In the genomic region with DNA sequence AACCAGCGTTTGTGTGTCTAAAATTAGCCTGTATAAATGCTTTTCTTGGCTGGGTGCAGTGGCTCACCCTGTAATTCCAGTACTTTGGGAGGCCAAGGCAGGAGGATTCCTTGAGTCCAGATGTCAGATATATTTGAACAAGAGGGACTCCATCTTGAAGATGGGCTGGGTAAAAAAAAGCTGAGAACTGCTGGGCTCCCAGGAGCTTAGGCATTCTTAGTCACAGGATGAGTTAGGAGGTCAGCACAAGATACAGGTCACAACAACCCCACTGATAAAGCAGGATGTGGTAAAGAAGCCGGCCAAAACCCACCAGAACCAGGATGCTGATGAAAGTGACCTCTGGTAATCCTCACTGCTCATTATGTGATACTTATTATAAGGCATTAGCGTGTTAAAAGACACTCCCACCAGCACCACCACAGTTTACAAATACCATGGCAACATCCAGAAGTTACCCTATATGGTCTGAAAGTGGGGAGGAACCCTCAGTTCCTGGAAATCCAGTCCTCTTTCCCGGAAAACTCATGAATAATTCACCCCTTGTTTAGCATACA, we compare ENCODE assay signal across 1 cellular context.
TF ChIP-seq lines count a peak whose summit lies in the region.

No MANE protein-coding gene starts in this region.

TF ChIP-seq in GM12878, 131 proteins besides CTCF, POLR2A, EP300 and RAD21 (continued from another document and continues in another):
- TF ChIP-seq HCFC1 (IDR thresholded peaks at IDR 0.05; ENCODE audit: low read length) = no peak
- no peak for TF ChIP-seq ATF7 (IDR thresholded peaks at IDR 0.05; ENCODE audit: low read depth)
- TF ChIP-seq, protein P1, sequence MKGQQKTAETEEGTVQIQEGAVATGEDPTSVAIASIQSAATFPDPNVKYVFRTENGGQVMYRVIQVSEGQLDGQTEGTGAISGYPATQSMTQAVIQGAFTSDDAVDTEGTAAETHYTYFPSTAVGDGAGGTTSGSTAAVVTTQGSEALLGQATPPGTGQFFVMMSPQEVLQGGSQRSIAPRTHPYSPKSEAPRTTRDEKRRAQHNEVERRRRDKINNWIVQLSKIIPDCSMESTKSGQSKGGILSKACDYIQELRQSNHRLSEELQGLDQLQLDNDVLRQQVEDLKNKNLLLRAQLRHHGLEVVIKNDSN (IDR thresholded peaks at IDR 0.05; ENCODE audit: borderline replicate concordance, extremely low read length, insufficient read depth, low read depth, low read length) = no peak
- TF ChIP-seq ZSCAN29 (IDR thresholded peaks at IDR 0.05) = peak; percentile 94
- no peak for TF ChIP-seq TARDBP (IDR thresholded peaks at IDR 0.05; ENCODE audit: borderline replicate concordance)
- no peak for TF ChIP-seq ZNF384 (IDR thresholded peaks at IDR 0.05; ENCODE audit: borderline replicate concordance, low read depth, low read length)
- TF ChIP-seq YY1 (IDR thresholded peaks at IDR 0.05; ENCODE audit: low read depth, low read length) = no peak
- peak; percentile 78 for TF ChIP-seq NR2F1 (conservative IDR thresholded peaks at IDR 0.05)
- TF ChIP-seq, protein P2, sequence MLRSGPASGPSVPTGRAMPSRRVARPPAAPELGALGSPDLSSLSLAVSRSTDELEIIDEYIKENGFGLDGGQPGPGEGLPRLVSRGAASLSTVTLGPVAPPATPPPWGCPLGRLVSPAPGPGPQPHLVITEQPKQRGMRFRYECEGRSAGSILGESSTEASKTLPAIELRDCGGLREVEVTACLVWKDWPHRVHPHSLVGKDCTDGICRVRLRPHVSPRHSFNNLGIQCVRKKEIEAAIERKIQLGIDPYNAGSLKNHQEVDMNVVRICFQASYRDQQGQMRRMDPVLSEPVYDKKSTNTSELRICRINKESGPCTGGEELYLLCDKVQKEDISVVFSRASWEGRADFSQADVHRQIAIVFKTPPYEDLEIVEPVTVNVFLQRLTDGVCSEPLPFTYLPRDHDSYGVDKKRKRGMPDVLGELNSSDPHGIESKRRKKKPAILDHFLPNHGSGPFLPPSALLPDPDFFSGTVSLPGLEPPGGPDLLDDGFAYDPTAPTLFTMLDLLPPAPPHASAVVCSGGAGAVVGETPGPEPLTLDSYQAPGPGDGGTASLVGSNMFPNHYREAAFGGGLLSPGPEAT (IDR thresholded peaks at IDR 0.05; ENCODE audit: low read depth) = no peak
- 0 out of 2 replicates have a peak, but pooled peaks have one; percentile 5 for TF ChIP-seq MEF2A (IDR thresholded peaks at IDR 0.05; ENCODE audit: insufficient read depth, low read depth, low read length)
- TF ChIP-seq, protein P3, sequence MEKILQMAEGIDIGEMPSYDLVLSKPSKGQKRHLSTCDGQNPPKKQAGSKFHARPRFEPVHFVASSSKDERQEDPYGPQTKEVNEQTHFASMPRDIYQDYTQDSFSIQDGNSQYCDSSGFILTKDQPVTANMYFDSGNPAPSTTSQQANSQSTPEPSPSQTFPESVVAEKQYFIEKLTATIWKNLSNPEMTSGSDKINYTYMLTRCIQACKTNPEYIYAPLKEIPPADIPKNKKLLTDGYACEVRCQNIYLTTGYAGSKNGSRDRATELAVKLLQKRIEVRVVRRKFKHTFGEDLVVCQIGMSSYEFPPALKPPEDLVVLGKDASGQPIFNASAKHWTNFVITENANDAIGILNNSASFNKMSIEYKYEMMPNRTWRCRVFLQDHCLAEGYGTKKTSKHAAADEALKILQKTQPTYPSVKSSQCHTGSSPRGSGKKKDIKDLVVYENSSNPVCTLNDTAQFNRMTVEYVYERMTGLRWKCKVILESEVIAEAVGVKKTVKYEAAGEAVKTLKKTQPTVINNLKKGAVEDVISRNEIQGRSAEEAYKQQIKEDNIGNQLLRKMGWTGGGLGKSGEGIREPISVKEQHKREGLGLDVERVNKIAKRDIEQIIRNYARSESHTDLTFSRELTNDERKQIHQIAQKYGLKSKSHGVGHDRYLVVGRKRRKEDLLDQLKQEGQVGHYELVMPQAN (conservative IDR thresholded peaks at IDR 0.05) = no peak
- TF ChIP-seq, protein P4, sequence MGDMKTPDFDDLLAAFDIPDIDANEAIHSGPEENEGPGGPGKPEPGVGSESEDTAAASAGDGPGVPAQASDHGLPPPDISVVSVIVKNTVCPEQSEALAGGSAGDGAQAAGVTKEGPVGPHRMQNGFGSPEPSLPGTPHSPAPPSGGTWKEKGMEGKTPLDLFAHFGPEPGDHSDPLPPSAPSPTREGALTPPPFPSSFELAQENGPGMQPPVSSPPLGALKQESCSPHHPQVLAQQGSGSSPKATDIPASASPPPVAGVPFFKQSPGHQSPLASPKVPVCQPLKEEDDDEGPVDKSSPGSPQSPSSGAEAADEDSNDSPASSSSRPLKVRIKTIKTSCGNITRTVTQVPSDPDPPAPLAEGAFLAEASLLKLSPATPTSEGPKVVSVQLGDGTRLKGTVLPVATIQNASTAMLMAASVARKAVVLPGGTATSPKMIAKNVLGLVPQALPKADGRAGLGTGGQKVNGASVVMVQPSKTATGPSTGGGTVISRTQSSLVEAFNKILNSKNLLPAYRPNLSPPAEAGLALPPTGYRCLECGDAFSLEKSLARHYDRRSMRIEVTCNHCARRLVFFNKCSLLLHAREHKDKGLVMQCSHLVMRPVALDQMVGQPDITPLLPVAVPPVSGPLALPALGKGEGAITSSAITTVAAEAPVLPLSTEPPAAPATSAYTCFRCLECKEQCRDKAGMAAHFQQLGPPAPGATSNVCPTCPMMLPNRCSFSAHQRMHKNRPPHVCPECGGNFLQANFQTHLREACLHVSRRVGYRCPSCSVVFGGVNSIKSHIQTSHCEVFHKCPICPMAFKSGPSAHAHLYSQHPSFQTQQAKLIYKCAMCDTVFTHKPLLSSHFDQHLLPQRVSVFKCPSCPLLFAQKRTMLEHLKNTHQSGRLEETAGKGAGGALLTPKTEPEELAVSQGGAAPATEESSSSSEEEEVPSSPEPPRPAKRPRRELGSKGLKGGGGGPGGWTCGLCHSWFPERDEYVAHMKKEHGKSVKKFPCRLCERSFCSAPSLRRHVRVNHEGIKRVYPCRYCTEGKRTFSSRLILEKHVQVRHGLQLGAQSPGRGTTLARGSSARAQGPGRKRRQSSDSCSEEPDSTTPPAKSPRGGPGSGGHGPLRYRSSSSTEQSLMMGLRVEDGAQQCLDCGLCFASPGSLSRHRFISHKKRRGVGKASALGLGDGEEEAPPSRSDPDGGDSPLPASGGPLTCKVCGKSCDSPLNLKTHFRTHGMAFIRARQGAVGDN (IDR thresholded peaks at IDR 0.05) = peak; percentile 100
- TF ChIP-seq, protein P5, sequence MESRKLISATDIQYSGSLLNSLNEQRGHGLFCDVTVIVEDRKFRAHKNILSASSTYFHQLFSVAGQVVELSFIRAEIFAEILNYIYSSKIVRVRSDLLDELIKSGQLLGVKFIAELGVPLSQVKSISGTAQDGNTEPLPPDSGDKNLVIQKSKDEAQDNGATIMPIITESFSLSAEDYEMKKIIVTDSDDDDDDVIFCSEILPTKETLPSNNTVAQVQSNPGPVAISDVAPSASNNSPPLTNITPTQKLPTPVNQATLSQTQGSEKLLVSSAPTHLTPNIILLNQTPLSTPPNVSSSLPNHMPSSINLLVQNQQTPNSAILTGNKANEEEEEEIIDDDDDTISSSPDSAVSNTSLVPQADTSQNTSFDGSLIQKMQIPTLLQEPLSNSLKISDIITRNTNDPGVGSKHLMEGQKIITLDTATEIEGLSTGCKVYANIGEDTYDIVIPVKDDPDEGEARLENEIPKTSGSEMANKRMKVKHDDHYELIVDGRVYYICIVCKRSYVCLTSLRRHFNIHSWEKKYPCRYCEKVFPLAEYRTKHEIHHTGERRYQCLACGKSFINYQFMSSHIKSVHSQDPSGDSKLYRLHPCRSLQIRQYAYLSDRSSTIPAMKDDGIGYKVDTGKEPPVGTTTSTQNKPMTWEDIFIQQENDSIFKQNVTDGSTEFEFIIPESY (IDR thresholded peaks at IDR 0.05) = no peak
- TF ChIP-seq, protein P6, sequence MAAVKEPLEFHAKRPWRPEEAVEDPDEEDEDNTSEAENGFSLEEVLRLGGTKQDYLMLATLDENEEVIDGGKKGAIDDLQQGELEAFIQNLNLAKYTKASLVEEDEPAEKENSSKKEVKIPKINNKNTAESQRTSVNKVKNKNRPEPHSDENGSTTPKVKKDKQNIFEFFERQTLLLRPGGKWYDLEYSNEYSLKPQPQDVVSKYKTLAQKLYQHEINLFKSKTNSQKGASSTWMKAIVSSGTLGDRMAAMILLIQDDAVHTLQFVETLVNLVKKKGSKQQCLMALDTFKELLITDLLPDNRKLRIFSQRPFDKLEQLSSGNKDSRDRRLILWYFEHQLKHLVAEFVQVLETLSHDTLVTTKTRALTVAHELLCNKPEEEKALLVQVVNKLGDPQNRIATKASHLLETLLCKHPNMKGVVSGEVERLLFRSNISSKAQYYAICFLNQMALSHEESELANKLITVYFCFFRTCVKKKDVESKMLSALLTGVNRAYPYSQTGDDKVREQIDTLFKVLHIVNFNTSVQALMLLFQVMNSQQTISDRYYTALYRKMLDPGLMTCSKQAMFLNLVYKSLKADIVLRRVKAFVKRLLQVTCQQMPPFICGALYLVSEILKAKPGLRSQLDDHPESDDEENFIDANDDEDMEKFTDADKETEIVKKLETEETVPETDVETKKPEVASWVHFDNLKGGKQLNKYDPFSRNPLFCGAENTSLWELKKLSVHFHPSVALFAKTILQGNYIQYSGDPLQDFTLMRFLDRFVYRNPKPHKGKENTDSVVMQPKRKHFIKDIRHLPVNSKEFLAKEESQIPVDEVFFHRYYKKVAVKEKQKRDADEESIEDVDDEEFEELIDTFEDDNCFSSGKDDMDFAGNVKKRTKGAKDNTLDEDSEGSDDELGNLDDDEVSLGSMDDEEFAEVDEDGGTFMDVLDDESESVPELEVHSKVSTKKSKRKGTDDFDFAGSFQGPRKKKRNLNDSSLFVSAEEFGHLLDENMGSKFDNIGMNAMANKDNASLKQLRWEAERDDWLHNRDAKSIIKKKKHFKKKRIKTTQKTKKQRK (IDR thresholded peaks at IDR 0.05; ENCODE audit: low read depth, low read length) = no peak
- TF ChIP-seq POLR2AphosphoS5 (IDR thresholded peaks at IDR 0.05; ENCODE audit: low read length) = no peak
- TF ChIP-seq SREBF1 (IDR thresholded peaks at IDR 0.05; ENCODE audit: low read length) = no peak
- no peak for TF ChIP-seq KDM1A (IDR thresholded peaks at IDR 0.05; ENCODE audit: borderline replicate concordance)
- TF ChIP-seq RB1 (IDR thresholded peaks at IDR 0.05; ENCODE audit: borderline replicate concordance) = no peak
- TF ChIP-seq POU2F2 (IDR thresholded peaks at IDR 0.05; ENCODE audit: borderline replicate concordance, low read depth, low read length) = no peak
- no peak for TF ChIP-seq KAT2A (conservative IDR thresholded peaks at IDR 0.05; ENCODE audit: control insufficient read depth, low read depth, low read length)
- TF ChIP-seq CREM (IDR thresholded peaks at IDR 0.05; ENCODE audit: low read depth) = no peak
- TF ChIP-seq BHLHE40 (IDR thresholded peaks at IDR 0.05; ENCODE audit: borderline replicate concordance in 1 of 2, low read depth in 2 of 2, low read length in 1 of 2) = peak in 1 of 2 experiments; percentile 35; a peak in 1 of 4 replicates
- TF ChIP-seq, protein P7, sequence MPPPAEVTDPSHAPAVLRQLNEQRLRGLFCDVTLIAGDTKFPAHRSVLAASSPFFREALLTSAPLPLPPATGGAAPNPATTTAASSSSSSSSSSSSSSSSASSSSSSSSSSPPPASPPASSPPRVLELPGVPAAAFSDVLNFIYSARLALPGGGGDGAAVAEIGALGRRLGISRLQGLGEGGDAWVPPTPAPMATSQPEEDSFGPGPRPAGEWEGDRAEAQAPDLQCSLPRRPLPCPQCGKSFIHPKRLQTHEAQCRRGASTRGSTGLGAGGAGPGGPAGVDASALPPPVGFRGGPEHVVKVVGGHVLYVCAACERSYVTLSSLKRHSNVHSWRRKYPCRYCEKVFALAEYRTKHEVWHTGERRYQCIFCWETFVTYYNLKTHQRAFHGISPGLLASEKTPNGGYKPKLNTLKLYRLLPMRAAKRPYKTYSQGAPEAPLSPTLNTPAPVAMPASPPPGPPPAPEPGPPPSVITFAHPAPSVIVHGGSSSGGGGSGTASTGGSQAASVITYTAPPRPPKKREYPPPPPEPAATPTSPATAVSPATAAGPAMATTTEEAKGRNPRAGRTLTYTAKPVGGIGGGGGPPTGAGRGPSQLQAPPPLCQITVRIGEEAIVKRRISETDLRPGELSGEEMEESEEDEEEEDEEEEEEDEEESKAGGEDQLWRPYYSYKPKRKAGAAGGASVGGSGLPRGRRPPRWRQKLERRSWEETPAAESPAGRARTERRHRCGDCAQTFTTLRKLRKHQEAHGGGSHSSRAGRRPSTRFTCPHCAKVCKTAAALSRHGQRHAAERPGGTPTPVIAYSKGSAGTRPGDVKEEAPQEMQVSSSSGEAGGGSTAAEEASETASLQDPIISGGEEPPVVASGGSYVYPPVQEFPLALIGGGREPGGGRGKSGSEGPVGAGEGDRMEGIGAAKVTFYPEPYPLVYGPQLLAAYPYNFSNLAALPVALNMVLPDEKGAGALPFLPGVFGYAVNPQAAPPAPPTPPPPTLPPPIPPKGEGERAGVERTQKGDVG (CRISPR knock-in tag; IDR thresholded peaks at IDR 0.05) = peak; percentile 97
- TF ChIP-seq, protein P8, sequence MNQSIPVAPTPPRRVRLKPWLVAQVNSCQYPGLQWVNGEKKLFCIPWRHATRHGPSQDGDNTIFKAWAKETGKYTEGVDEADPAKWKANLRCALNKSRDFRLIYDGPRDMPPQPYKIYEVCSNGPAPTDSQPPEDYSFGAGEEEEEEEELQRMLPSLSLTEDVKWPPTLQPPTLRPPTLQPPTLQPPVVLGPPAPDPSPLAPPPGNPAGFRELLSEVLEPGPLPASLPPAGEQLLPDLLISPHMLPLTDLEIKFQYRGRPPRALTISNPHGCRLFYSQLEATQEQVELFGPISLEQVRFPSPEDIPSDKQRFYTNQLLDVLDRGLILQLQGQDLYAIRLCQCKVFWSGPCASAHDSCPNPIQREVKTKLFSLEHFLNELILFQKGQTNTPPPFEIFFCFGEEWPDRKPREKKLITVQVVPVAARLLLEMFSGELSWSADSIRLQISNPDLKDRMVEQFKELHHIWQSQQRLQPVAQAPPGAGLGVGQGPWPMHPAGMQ (IDR thresholded peaks at IDR 0.05; ENCODE audit: borderline replicate concordance) = no peak
- TF ChIP-seq MTA2 (IDR thresholded peaks at IDR 0.05; ENCODE audit: low read depth) = peak; percentile 67
- TF ChIP-seq, protein P9, sequence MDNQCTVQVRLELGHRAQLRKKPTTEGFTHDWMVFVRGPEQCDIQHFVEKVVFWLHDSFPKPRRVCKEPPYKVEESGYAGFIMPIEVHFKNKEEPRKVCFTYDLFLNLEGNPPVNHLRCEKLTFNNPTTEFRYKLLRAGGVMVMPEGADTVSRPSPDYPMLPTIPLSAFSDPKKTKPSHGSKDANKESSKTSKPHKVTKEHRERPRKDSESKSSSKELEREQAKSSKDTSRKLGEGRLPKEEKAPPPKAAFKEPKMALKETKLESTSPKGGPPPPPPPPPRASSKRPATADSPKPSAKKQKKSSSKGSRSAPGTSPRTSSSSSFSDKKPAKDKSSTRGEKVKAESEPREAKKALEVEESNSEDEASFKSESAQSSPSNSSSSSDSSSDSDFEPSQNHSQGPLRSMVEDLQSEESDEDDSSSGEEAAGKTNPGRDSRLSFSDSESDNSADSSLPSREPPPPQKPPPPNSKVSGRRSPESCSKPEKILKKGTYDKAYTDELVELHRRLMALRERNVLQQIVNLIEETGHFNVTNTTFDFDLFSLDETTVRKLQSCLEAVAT (IDR thresholded peaks at IDR 0.05) = no peak
- no peak for TF ChIP-seq ZNF217 (IDR thresholded peaks at IDR 0.05)
- TF ChIP-seq, protein P10, sequence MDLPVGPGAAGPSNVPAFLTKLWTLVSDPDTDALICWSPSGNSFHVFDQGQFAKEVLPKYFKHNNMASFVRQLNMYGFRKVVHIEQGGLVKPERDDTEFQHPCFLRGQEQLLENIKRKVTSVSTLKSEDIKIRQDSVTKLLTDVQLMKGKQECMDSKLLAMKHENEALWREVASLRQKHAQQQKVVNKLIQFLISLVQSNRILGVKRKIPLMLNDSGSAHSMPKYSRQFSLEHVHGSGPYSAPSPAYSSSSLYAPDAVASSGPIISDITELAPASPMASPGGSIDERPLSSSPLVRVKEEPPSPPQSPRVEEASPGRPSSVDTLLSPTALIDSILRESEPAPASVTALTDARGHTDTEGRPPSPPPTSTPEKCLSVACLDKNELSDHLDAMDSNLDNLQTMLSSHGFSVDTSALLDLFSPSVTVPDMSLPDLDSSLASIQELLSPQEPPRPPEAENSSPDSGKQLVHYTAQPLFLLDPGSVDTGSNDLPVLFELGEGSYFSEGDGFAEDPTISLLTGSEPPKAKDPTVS (IDR thresholded peaks at IDR 0.05; ENCODE audit: low read depth, low read length) = no peak
- no peak for TF ChIP-seq EED (IDR thresholded peaks at IDR 0.05; ENCODE audit: low read depth)
